1 cellular context compared by ENCODE assay signal in genomic region chr5:121693864-121694263, GRCh38.
TF ChIP-seq lines count a peak whose summit lies in the region.

No MANE protein-coding gene starts in this region.

TF ChIP-seq in GM23338, 12 proteins besides CTCF, POLR2A, EP300 and RAD21:
- no peak for TF ChIP-seq ETS1 (IDR thresholded peaks at IDR 0.05)
- no peak for TF ChIP-seq POLR2AphosphoS5 (IDR thresholded peaks at IDR 0.05; ENCODE audit: low read depth)
- no peak for TF ChIP-seq JUNB (IDR thresholded peaks at IDR 0.05; ENCODE audit: unreplicated experiment)
- no peak for TF ChIP-seq CREB1 (CRISPR knock-in tag; IDR thresholded peaks at IDR 0.05; ENCODE audit: low read depth)
- no peak for TF ChIP-seq ZNF114 (CRISPR knock-in tag; IDR thresholded peaks at IDR 0.05)
- no peak for TF ChIP-seq EZH2phosphoT487 (IDR thresholded peaks at IDR 0.05; ENCODE audit: unreplicated experiment)
- TF ChIP-seq REST (IDR thresholded peaks at IDR 0.05; ENCODE audit: unreplicated experiment), result no peak
- TF ChIP-seq ZNF331 (CRISPR knock-in tag; IDR thresholded peaks at IDR 0.05; ENCODE audit: low read depth), result no peak
- no peak for TF ChIP-seq NANOG (IDR thresholded peaks at IDR 0.05; ENCODE audit: borderline replicate concordance)
- TF ChIP-seq ZNF462 (CRISPR knock-in tag; IDR thresholded peaks at IDR 0.05), result no peak
